ENCODE assay signal across 26 cellular contexts in the genomic region with DNA sequence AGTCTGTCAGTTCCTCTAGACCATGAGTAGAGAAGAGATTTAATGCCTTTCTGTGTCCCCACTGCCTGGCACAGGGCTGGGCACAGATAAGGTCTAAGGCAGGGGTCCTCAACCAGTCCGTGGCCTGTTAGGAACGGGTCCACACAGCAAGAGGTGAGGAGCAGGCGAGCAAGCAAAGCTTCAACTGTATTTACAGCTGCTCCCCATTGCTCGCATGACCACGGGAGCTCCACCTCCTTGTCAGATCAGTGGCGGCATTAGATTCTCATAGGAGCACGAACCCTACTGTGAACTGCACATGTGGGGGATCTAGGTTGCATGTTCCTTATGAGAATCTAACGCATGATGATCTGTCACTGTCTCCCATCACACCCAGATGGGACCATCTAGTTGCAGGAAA. TPM values are rescaled to one million over a fixed set of nuclear protein-coding genes. Genes with fewer than 3 reads are reported as not detected.
DNase-seq lines count a peak whose midpoint lies in the region; ATAC-seq, FAIRE-seq and TF ChIP-seq lines count a peak whose summit lies in the region.
"Had no signal": no experiment of that assay in that cellular context is flagged by ENCODE, and none has a peak within 500 bp of the region (broad histone marks: within the 10 kb centered on the region; RNA-seq: fewer than 3 reads in every experiment).

No MANE protein-coding gene starts in this region.

- FAIRE-seq in RCC 7860 (lab: Jason Lieb, UNC) = no peak
- FAIRE-seq: A549 had no signal

- no peak overlapping the region for H4K91ac ChIP-seq in neuronal stem cell (ENCODE audit: low read depth, low read length, poor library complexity)

- H2AFZ ChIP-seq in neuronal stem cell (ENCODE audit: low read length) = no peak overlapping the region
- H2AFZ ChIP-seq: GM23338 had no signal

- no peak overlapping the region for H2AK5ac ChIP-seq in neuronal stem cell (ENCODE audit: low read depth, low read length)

- intact Hi-C loops in Caco-2 (cut with micrococcal nuclease; ENCODE audit: unreplicated experiment) (no loop called here), Panc1 (cut with micrococcal nuclease; ENCODE audit: unreplicated experiment) (no loop called here)

- H3K27ac Mint-ChIP-seq in Caco-2 (ENCODE audit: unreplicated experiment) = peak overlapping the region; percentile 39
- peak overlapping the region; percentile 6 to 96 (median 86) for H3K27ac Mint-ChIP-seq in brain
- H3K27ac Mint-ChIP-seq in activated T-cell treated with anti-CD3 and anti-CD28 coated beads, Interleukin-2, amount 50 U/mL, for 24 hours = no peak overlapping the region
- H3K27ac Mint-ChIP-seq: CD4-positive, alpha-beta T cell; GM23338 had no signal

- H3K27ac ChIP-seq in Panc1 (ENCODE audit: low read length) (no peak overlapping the region), neuronal stem cell (replicated peaks; ENCODE audit: low read length) (no peak overlapping the region)
- H3K27ac ChIP-seq: Peyer's patch, SK-N-MC had no signal

- BruUV-seq in Caco-2 (replicated peaks; lab: Mats Ljungman, UMichigan) = no TSS peak
- BruUV-seq in Panc1 (replicated peaks; lab: Mats Ljungman, UMichigan) = TSS peak; percentile 44

- H3K9ac ChIP-seq in neuronal stem cell (ENCODE audit: low read depth, low read length, poor library complexity) = no peak overlapping the region

- CTCF ChIA-PET in Caco-2 (lab: Charles Lee) = no interaction called here
- CTCF ChIA-PET in Panc1 (lab: Charles Lee) = no interaction called here

- peak overlapping the region; percentile 14 for H2BK12ac ChIP-seq in neuronal stem cell (ENCODE audit: low read length)

- H3K36me3 Mint-ChIP-seq in Caco-2 (ENCODE audit: insufficient read depth, unreplicated experiment) (no peaks in the 10 kb centered on the region), brain (peaks cover 14% of the 10 kb centered on the region)
- H3K36me3 Mint-ChIP-seq in activated T-cell treated with anti-CD3 and anti-CD28 coated beads, Interleukin-2, amount 50 U/mL, for 24 hours (ENCODE audit: low read depth) = no peaks in the 10 kb centered on the region

- no peak overlapping the region for H2BK120ac ChIP-seq in neuronal stem cell (ENCODE audit: low read depth, low read length)

- WGBS in neuronal stem cell (ENCODE audit: extremely low coverage in 2 of 2, insufficient read length in 2 of 2, insufficient replicate concordance in 1 of 2), 2 donors = no CpG with 5 or more reads among the region's 8 CpGs

- H3K9me3 Mint-ChIP-seq in Caco-2 (ENCODE audit: unreplicated experiment) (no peaks in the 10 kb centered on the region), brain (no peaks in the 10 kb centered on the region)
- H3K9me3 Mint-ChIP-seq in activated T-cell treated with anti-CD3 and anti-CD28 coated beads, Interleukin-2, amount 50 U/mL, for 24 hours = no peaks in the 10 kb centered on the region
- H3K9me3 Mint-ChIP-seq: CD4-positive, alpha-beta T cell; GM23338; IgD-negative memory B cell had no signal

- H3K27me3 Mint-ChIP-seq in Caco-2 (ENCODE audit: insufficient read depth, unreplicated experiment) (no peaks in the 10 kb centered on the region), brain (peaks cover 3% of the 10 kb centered on the region)
- H3K27me3 Mint-ChIP-seq in activated T-cell treated with anti-CD3 and anti-CD28 coated beads, Interleukin-2, amount 50 U/mL, for 24 hours = peaks cover 15% of the 10 kb centered on the region
- H3K27me3 Mint-ChIP-seq: IgD-negative memory B cell had no signal

- H3K27me3 ChIP-seq in Caco-2 (replicated peaks; ENCODE audit: control insufficient read depth, insufficient read depth, low read length) (no peaks in the 10 kb centered on the region; the same call in 1 of the 2 replicates), Panc1 (ENCODE audit: control insufficient read depth, insufficient read depth, low read length) (no peaks in the 10 kb centered on the region), neuronal stem cell (ENCODE audit: control insufficient read depth in 3 of 3, insufficient read depth in 3 of 3, low read depth in 1 of 3, low read length in 3 of 3) (no peaks in the 10 kb centered on the region)
- H3K27me3 ChIP-seq: Peyer's patch had no signal

- H4K8ac ChIP-seq in neuronal stem cell (ENCODE audit: low read depth, low read length) = no peak overlapping the region

- peaks cover 6% of the 10 kb centered on the region for H3K4me1 ChIP-seq in Caco-2
- peaks cover 5% of the 10 kb centered on the region for H3K4me1 ChIP-seq in Panc1 (ENCODE audit: control insufficient read depth, insufficient read depth, low read length)
- peaks cover 0 to 7% of the 10 kb centered on the region in 2 donors for H3K4me1 ChIP-seq in neuronal stem cell (ENCODE audit: control insufficient read depth in 2 of 2, insufficient read depth in 1 of 2, low read depth in 1 of 2, low read length in 2 of 2)

- no peak overlapping the region for H3K18ac ChIP-seq in neuronal stem cell (ENCODE audit: low read length)

- POLR2A ChIA-PET in Caco-2 (lab: Charles Lee) = interaction anchor here (3.1 kb wide), 1 partner anchor 17 kb away, joined by 30 read pairs; a partner anchor contains a TSS
- POLR2A ChIA-PET in Panc1 (lab: Charles Lee) = no interaction called here

- H3K23ac ChIP-seq in neuronal stem cell (ENCODE audit: low read depth, low read length, poor library complexity) = no peak overlapping the region

- DNase-seq in Caco-2 (peak in 1 of 2 experiments; percentile 27), Panc1 (ENCODE audit: low read depth, low spot score) (no peak), neuronal stem cell (ENCODE audit: low spot score) (no peak), inferior parietal cortex (ENCODE audit: extremely low spot score) (no peak), ACHN (no peak), RCC 7860 (ENCODE audit: low spot score) (no peak)
- no peak for DNase-seq in activated T-cell treated with anti-CD3 and anti-CD28 coated beads, Interleukin-2, amount 50 U/mL, for 24 hours
- DNase-seq: COR-L47; DND-41; MV-4-11; NCI-H1105 treated with DMSO at 0.1 percent for 48 hours; NCI-H2029 treated with DMSO at 0.1 percent for 48 hours; NCI-H226; NCI-H510A treated with DMSO at 0.1 percent for 48 hours; NCI-H748 treated with DMSO at 0.1 percent for 48 hours; NK-92 treated with Interleukin-12 subunit alpha and Interleukin-12 subunit beta, amount 100 ng/mL, for 24 hours; SHP77 had no signal

- no peak overlapping the region for H3K4ac ChIP-seq in neuronal stem cell (ENCODE audit: low read length)

- TF ChIP-seq CTCF in Caco-2 (IDR thresholded peaks at IDR 0.05; ENCODE audit: insufficient read depth in 1 of 2, low read depth in 1 of 2, low read length in 1 of 2, severe bottlenecking in 1 of 2, unreplicated experiment in 1 of 2) (no peak), Panc1 (IDR thresholded peaks at IDR 0.05) (no peak), brain (conservative IDR thresholded peaks at IDR 0.05) (no peak)

- H3K4me3 ChIP-seq in Caco-2 (ENCODE audit: low read depth, low read length) = no peak overlapping the region
- H3K4me3 ChIP-seq in Panc1 (ENCODE audit: low read depth in 2 of 2, low read length in 2 of 2) = no peak overlapping the region
- H3K4me3 ChIP-seq in neuronal stem cell (ENCODE audit: low read length in 2 of 2) = no peak overlapping the region
- H3K4me3 ChIP-seq: GM23338, Peyer's patch, SK-N-MC had no signal

- H3K36me3 ChIP-seq in Caco-2 (ENCODE audit: control insufficient read depth, insufficient read depth, low read length) (no peaks in the 10 kb centered on the region), Panc1 (ENCODE audit: control insufficient read depth, insufficient read depth, low read length) (no peaks in the 10 kb centered on the region; the same call in 1 of the 2 replicates), neuronal stem cell (replicated peaks in 1 of 2; ENCODE audit: control insufficient read depth in 2 of 2, insufficient read depth in 2 of 2, low read length in 2 of 2) (peaks cover 6 to 14% of the 10 kb centered on the region in 2 donors)
- H3K36me3 ChIP-seq: Peyer's patch had no signal

- H3K4me2 ChIP-seq in neuronal stem cell (ENCODE audit: insufficient read depth, low read length, poor library complexity, severe bottlenecking) = no peak overlapping the region

- no peak overlapping the region for H2BK5ac ChIP-seq in neuronal stem cell (ENCODE audit: low read length)

- no peak overlapping the region for H2BK15ac ChIP-seq in neuronal stem cell (ENCODE audit: low read length)

- H3K4me1 Mint-ChIP-seq in Caco-2 (ENCODE audit: low read depth, unreplicated experiment) (no peaks in the 10 kb centered on the region), brain (peaks cover 44% of the 10 kb centered on the region)
- H3K4me1 Mint-ChIP-seq in activated T-cell treated with anti-CD3 and anti-CD28 coated beads, Interleukin-2, amount 50 U/mL, for 24 hours (ENCODE audit: low read depth) = peaks cover 10% of the 10 kb centered on the region

- no peak for ATAC-seq in Panc1
- ATAC-seq: A549, GM23338 had no signal

- H3K79me1 ChIP-seq in neuronal stem cell (ENCODE audit: low read depth, low read length) = no peaks in the 10 kb centered on the region

- no peaks in the 10 kb centered on the region for H3K9me3 ChIP-seq in Caco-2
- no peaks in the 10 kb centered on the region for H3K9me3 ChIP-seq in Panc1 (ENCODE audit: control insufficient read depth, insufficient read depth, low read depth, low read length)
- no peaks in the 10 kb centered on the region for H3K9me3 ChIP-seq in neuronal stem cell (replicated peaks in 1 of 2; ENCODE audit: control insufficient read depth in 2 of 2, insufficient read depth in 1 of 2, low read depth in 1 of 2, low read length in 2 of 2)
- H3K9me3 ChIP-seq: A549, HAP-1, Peyer's patch had no signal

- H3K4me3 Mint-ChIP-seq in Caco-2 (ENCODE audit: unreplicated experiment) (no peak overlapping the region), brain (peak overlapping the region in 3 of 5 experiments; percentile 19 to 96 (median 91))
- no peak overlapping the region for H3K4me3 Mint-ChIP-seq in activated T-cell treated with anti-CD3 and anti-CD28 coated beads, Interleukin-2, amount 50 U/mL, for 24 hours

- in situ Hi-C loops in Panc1 (cut with HindIII; ENCODE audit: low pct_unique_long_range_greater_than_20kb, low sequenced_read_pairs) (no loop called here), ACHN (cut with HindIII; ENCODE audit: low pct_ligation_motif_present, low pct_unique_long_range_greater_than_20kb, low sequenced_read_pairs) (loop anchor here (25.0 kb wide), 1 partner anchor 102 kb away; no protein-coding TSS in a partner anchor)

- H3K14ac ChIP-seq in neuronal stem cell (ENCODE audit: low read length) = no peak overlapping the region

RNA-seq across cellular contexts. Expression of a gene that starts 1.8 kb away (rescaled TPM):
- total RNA-seq in Caco-2 (2022) (8.1 and 11.5 TPM in 2 replicates), Panc1 (2021; ENCODE audit: unreplicated experiment) (19.1 TPM)
- 30.5 TPM for polyA plus RNA-seq in Panc1 (2012; ENCODE audit: insufficient read length)
- 46.8 TPM for polyA plus RNA-seq in brain (ENCODE audit: insufficient read depth, low read depth, low replicate concordance)
- 22.2 TPM for polyA plus RNA-seq in neuronal stem cell (2013, experiment 1 of 2)
- polyA plus RNA-seq in neuronal stem cell (2013, experiment 2 of 2) = 23.4 TPM

RNA-seq across cellular contexts. Expression of a gene that starts 17.5 kb away (rescaled TPM):
- total RNA-seq in Caco-2 (2022) (20.8 and 22.1 TPM in 2 replicates), Panc1 (2021; ENCODE audit: unreplicated experiment) (28.9 TPM)
- 21.5 TPM for polyA plus RNA-seq in Panc1 (2012; ENCODE audit: insufficient read length)
- 38.3 TPM for polyA plus RNA-seq in brain (ENCODE audit: insufficient read depth, low read depth, low replicate concordance)
- 21.1 TPM for polyA plus RNA-seq in neuronal stem cell (2013, experiment 1 of 2)
- 21.3 TPM for polyA plus RNA-seq in neuronal stem cell (2013, experiment 2 of 2)

RNA-seq across cellular contexts. Expression of a gene that starts 26.2 kb away (rescaled TPM):
- not detected in 2 replicates for total RNA-seq in Caco-2 (2022)
- total RNA-seq in Panc1 (2021; ENCODE audit: unreplicated experiment) = 0.92 TPM
- polyA plus RNA-seq in Panc1 (2012; ENCODE audit: insufficient read length) = 0.75 TPM
- polyA plus RNA-seq in brain (ENCODE audit: insufficient read depth, low read depth, low replicate concordance) = 30.0 TPM
- 0.18 TPM for polyA plus RNA-seq in neuronal stem cell (2013, experiment 1 of 2)
- polyA plus RNA-seq in neuronal stem cell (2013, experiment 2 of 2) = 0.07 TPM
- total RNA-seq: CD4-positive, alpha-beta T cell; G401 had no signal
- polyA plus RNA-seq: IgD-negative memory B cell had no signal

RNA-seq across cellular contexts. Expression of a gene that starts 50.3 kb away (rescaled TPM):
- total RNA-seq in Caco-2 (2022) (0.16 TPM in 1 of 2 replicates, not detected in the other), Panc1 (2021; ENCODE audit: unreplicated experiment) (0.10 TPM)
- not detected for polyA plus RNA-seq in Panc1 (2012; ENCODE audit: insufficient read length)
- 14.3 TPM for polyA plus RNA-seq in brain (ENCODE audit: insufficient read depth, low read depth, low replicate concordance)
- polyA plus RNA-seq in neuronal stem cell (2013, experiment 1 of 2) = 1.4 TPM
- polyA plus RNA-seq in neuronal stem cell (2013, experiment 2 of 2) = 1.1 TPM
- total RNA-seq: G401 had no signal
- polyA plus RNA-seq: IgD-negative memory B cell had no signal

Comparison
In these comparisons a context has a peak if more than half of its experiments do, and no peak if none do; other contexts are left out.
1. H3K4me3 Mint-ChIP-seq: peak in brain (3 of 5); none in Caco-2 (single experiment) and activated T-cell treated with anti-CD3 and anti-CD28 coated beads, Interleukin-2, amount 50 U/mL, for 24 hours (single experiment).